Comparison of ENCODE assay signal across 9 cellular contexts in the genomic region with DNA sequence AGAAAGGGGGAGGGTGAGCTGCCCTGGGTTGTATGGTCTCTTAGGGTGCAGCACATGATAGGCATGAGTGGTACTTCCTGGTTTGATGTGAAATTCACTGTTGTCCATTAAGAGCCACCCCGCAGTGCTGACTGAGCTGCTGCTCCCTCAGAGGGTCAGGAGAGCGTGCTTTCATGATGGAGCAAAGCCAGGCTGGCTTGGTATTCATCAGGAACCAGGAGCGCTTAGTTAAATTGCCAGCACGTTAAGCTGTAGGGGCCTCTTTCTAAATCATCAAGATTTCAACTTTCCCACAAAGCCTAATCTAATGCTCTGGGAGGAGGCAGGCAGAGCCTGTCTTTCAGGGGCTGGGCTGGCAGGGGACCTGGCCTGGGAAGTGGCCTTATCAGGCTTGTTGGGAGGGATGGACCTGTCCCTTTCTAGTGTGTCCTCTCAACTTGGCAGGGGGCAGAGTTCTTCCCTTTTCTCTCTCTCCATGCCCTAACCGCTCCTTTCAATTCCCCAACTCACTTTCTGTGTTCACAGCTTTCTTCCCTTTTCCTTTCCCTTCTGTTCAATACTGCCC. TPM values are rescaled to one million over a fixed set of nuclear protein-coding genes. Genes with fewer than 3 reads are reported as not detected.
DNase-seq lines count a peak whose midpoint lies in the region; FAIRE-seq and TF ChIP-seq lines count a peak whose summit lies in the region.
"Had no signal": no experiment of that assay in that cellular context is flagged by ENCODE, and none has a peak within 500 bp of the region (broad histone marks: within the 10 kb centered on the region; RNA-seq: fewer than 3 reads in every experiment).

No MANE protein-coding gene starts in this region.

- FAIRE-seq in endothelial cell of umbilical vein (lab: Jason Lieb, UNC) (no peak), D721Med (lab: Jason Lieb, UNC) (no peak)

- H3K4me3 ChIP-seq in endothelial cell of umbilical vein (replicated peaks in 1 of 3; ENCODE audit: insufficient read depth in 1 of 3, low read depth in 1 of 3, low read length in 3 of 3) = no peak overlapping the region
- no peak overlapping the region for H3K4me3 ChIP-seq in mucosa of stomach (ENCODE audit: low read length)
- H3K4me3 ChIP-seq in prostate gland = no peak overlapping the region

- TF ChIP-seq POLR2A in endothelial cell of umbilical vein (IDR thresholded peaks at IDR 0.05; ENCODE audit: low read depth, low read length) (no peak), prostate gland (IDR thresholded peaks at IDR 0.05) (no peak)

- DNase-seq in ACHN (peak; percentile 53), NCI-H1092 (lab: John Stamatoyannopoulos, UW) (peak; percentile 7), endothelial cell of umbilical vein (ENCODE audit: low read depth, low spot score) (peak; percentile 36), D721Med (ENCODE audit: insufficient read length, low spot score) (no peak), prostate gland (ENCODE audit: low spot score) (no peak), HuH-7.5 (ENCODE audit: low spot score) (no peak), HuH-7 (ENCODE audit: low spot score) (no peak)
- DNase-seq: activated CD4-positive, alpha-beta T cell treated with anti-CD3 and anti-CD28 coated beads, Interleukin-2, amount 50 U/mL, for 4 hours had no signal

- H3K9ac ChIP-seq in endothelial cell of umbilical vein (replicated peaks; ENCODE audit: extremely low read depth, insufficient read depth, low read length) = no peak overlapping the region
- peak overlapping the region; percentile 2 for H3K9ac ChIP-seq in mucosa of stomach (ENCODE audit: low read length)

- POLR2A ChIA-PET in endothelial cell of umbilical vein (lab: Charles Lee) = no interaction called here

- WGBS in prostate gland = 55% methylated on average over 5 of the region's 5 CpGs

- no peaks in the 10 kb centered on the region for H3K9me1 ChIP-seq in endothelial cell of umbilical vein (replicated peaks; ENCODE audit: control insufficient read depth, extremely low read depth, insufficient read depth, low read length)

- H3K4me2 ChIP-seq in endothelial cell of umbilical vein (ENCODE audit: insufficient read depth, low read length) = no peak overlapping the region

- TF ChIP-seq CTCF in endothelial cell of umbilical vein (IDR thresholded peaks at IDR 0.05; ENCODE audit: extremely low read depth in 1 of 2, insufficient read depth in 1 of 2, low read depth in 1 of 2, low read length in 2 of 2) (no peak), D721Med (IDR thresholded peaks at IDR 0.05; ENCODE audit: insufficient read depth, missing control alignments) (no peak), prostate gland (IDR thresholded peaks at IDR 0.05) (no peak)

- H2AFZ ChIP-seq in endothelial cell of umbilical vein (ENCODE audit: low read depth, low read length) = peak overlapping the region; percentile 64

- dilution Hi-C loops in endothelial cell of umbilical vein (cut with MboI; ENCODE audit: extremely low pct_ligation_motif_present, low sequenced_read_pairs) = no loop called here

- H3K27ac ChIP-seq in endothelial cell of umbilical vein (ENCODE audit: insufficient read depth, low read depth, low read length) (no peak overlapping the region), prostate gland (no peak overlapping the region)

- BruUV-seq in endothelial cell of umbilical vein (replicated peaks; lab: Mats Ljungman, UMichigan) = no TSS peak

- intact Hi-C loops in endothelial cell of umbilical vein (cut with micrococcal nuclease) (no loop called here), prostate gland (cut with DNase I) (no loop called here)

- H3K9me3 ChIP-seq in endothelial cell of umbilical vein (replicated peaks; ENCODE audit: control insufficient read depth, insufficient read depth, low read length) = no peaks in the 10 kb centered on the region
- H3K9me3 ChIP-seq in mucosa of stomach (ENCODE audit: control insufficient read depth, low read length) = no peaks in the 10 kb centered on the region
- H3K9me3 ChIP-seq in prostate gland = no peaks in the 10 kb centered on the region

- H3K36me3 ChIP-seq in endothelial cell of umbilical vein (ENCODE audit: control insufficient read depth in 2 of 2, extremely low read depth in 1 of 2, insufficient read depth in 2 of 2, low read length in 2 of 2) (no peaks in the 10 kb centered on the region), mucosa of stomach (ENCODE audit: control insufficient read depth, insufficient read depth, low read length) (no peaks in the 10 kb centered on the region), prostate gland (no peaks in the 10 kb centered on the region)

- H3K4me1 ChIP-seq in endothelial cell of umbilical vein (ENCODE audit: control insufficient read depth, extremely low read depth, insufficient read depth, low read length) = no peaks in the 10 kb centered on the region
- H3K4me1 ChIP-seq in mucosa of stomach (ENCODE audit: control insufficient read depth, insufficient read depth, low read length) = peaks cover 77% of the 10 kb centered on the region
- no peaks in the 10 kb centered on the region for H3K4me1 ChIP-seq in prostate gland (replicated peaks)

- no peaks in the 10 kb centered on the region for H4K20me1 ChIP-seq in endothelial cell of umbilical vein (replicated peaks; ENCODE audit: control insufficient read depth, extremely low read depth, insufficient read depth, low read length)

- CTCF ChIA-PET in endothelial cell of umbilical vein (lab: Charles Lee) = interaction anchor here (1.0 to 1.1 kb wide), 3 partner anchors 54 to 110 kb away, joined by 3 read pairs; no protein-coding TSS in a partner anchor

- in situ Hi-C loops in ACHN (cut with HindIII; ENCODE audit: low pct_ligation_motif_present, low pct_unique_long_range_greater_than_20kb, low sequenced_read_pairs) = no loop called here

- H3K27me3 ChIP-seq in endothelial cell of umbilical vein (ENCODE audit: control insufficient read depth in 2 of 2, insufficient read depth in 2 of 2, low read length in 2 of 2) (no peaks in the 10 kb centered on the region), mucosa of stomach (ENCODE audit: control insufficient read depth, insufficient read depth, low read length) (no peaks in the 10 kb centered on the region), prostate gland (replicated peaks; ENCODE audit: insufficient read depth) (no peaks in the 10 kb centered on the region)

- no peaks in the 10 kb centered on the region for H3K79me2 ChIP-seq in endothelial cell of umbilical vein (ENCODE audit: control insufficient read depth, insufficient read depth, low read length)

TF ChIP-seq in endothelial cell of umbilical vein, 7 proteins besides CTCF, POLR2A, EP300 and RAD21:
- no peak for TF ChIP-seq JUN (IDR thresholded peaks at IDR 0.05; ENCODE audit: borderline replicate concordance, insufficient read depth, insufficient read length, low read depth)
- no peak for TF ChIP-seq POLR2AphosphoS5 (IDR thresholded peaks at IDR 0.05; ENCODE audit: insufficient read depth, low read depth, low read length)
- no peak for TF ChIP-seq FOS (IDR thresholded peaks at IDR 0.05; ENCODE audit: borderline replicate concordance, insufficient read depth, low read length)
- TF ChIP-seq GATA2 (IDR thresholded peaks at IDR 0.05; ENCODE audit: insufficient read depth, insufficient read length, low read depth, low read length) = no peak
- TF ChIP-seq, protein P1, sequence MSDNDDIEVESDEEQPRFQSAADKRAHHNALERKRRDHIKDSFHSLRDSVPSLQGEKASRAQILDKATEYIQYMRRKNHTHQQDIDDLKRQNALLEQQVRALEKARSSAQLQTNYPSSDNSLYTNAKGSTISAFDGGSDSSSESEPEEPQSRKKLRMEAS (IDR thresholded peaks at IDR 0.05; ENCODE audit: insufficient read depth, insufficient read length) = no peak
- no peak for TF ChIP-seq EZH2 (IDR thresholded peaks at IDR 0.05; ENCODE audit: borderline replicate concordance, low read depth, low read length, severe bottlenecking)
- no peak for TF ChIP-seq MYC (IDR thresholded peaks at IDR 0.05; ENCODE audit: low read depth, low read length)

RNA-seq across cellular contexts. Expression of a gene that starts 7.9 kb away (rescaled TPM):
- total RNA-seq in endothelial cell of umbilical vein (28.9 and 36.0 TPM in 2 replicates), prostate gland (10 to 100 TPM; 37.0 to 51.7 TPM)
- 41.5 and 50.4 TPM in 2 replicates for polyA plus RNA-seq in endothelial cell of umbilical vein
- polyA plus RNA-seq in endothelial cell of umbilical vein (2011; cell fraction: cytosol; rRNA removed) = 26.3 and 29.5 TPM in 2 replicates
- polyA plus RNA-seq in endothelial cell of umbilical vein (2011; cell fraction: nucleus; rRNA removed) = 6.8 and 12.5 TPM in 2 replicates
- polyA plus RNA-seq in endothelial cell of umbilical vein (2012) = 22.8 and 28.5 TPM in 2 replicates
- 22.2 and 29.3 TPM in 2 replicates for polyA minus RNA-seq in endothelial cell of umbilical vein
- 64.1 TPM for polyA minus RNA-seq in endothelial cell of umbilical vein (2011; cell fraction: cytosol; rRNA and poly(A)+ RNA removed)
- polyA minus RNA-seq in endothelial cell of umbilical vein (2011; cell fraction: nucleus; rRNA and poly(A)+ RNA removed) = 5.0 and 6.4 TPM in 2 replicates

RNA-seq across cellular contexts. Expression of a gene that starts 57.1 kb away (rescaled TPM):
- total RNA-seq in endothelial cell of umbilical vein (2.4 and 3.3 TPM in 2 replicates), prostate gland (10 to 100 TPM; 10.5 to 13.8 TPM)
- 0.62 and 0.86 TPM in 2 replicates for polyA plus RNA-seq in endothelial cell of umbilical vein
- 0.56 and 0.63 TPM in 2 replicates for polyA plus RNA-seq in endothelial cell of umbilical vein (2011; cell fraction: cytosol; rRNA removed)
- polyA plus RNA-seq in endothelial cell of umbilical vein (2011; cell fraction: nucleus; rRNA removed) = 2.4 and 3.3 TPM in 2 replicates
- 1.5 and 1.6 TPM in 2 replicates for polyA plus RNA-seq in endothelial cell of umbilical vein (2012)
- 2.3 and 2.6 TPM in 2 replicates for polyA minus RNA-seq in endothelial cell of umbilical vein
- 0.31 TPM for polyA minus RNA-seq in endothelial cell of umbilical vein (2011; cell fraction: cytosol; rRNA and poly(A)+ RNA removed)
- polyA minus RNA-seq in endothelial cell of umbilical vein (2011; cell fraction: nucleus; rRNA and poly(A)+ RNA removed) = 3.5 and 4.8 TPM in 2 replicates

Comparison
In these comparisons a context has a peak if more than half of its experiments do, and no peak if none do; other contexts are left out.
1. DNase-seq: peak in ACHN (single experiment), NCI-H1092 (single experiment) and endothelial cell of umbilical vein (single experiment); none in D721Med (single experiment), prostate gland (single experiment), HuH-7.5 (single experiment) and HuH-7 (single experiment).